8 cellular contexts compared by ENCODE assay signal in genomic region chr13:36999054-36999927, GRCh38. TPM values are rescaled to one million over a fixed set of nuclear protein-coding genes. Genes with fewer than 3 reads are reported as not detected.
DNase-seq lines count a peak whose midpoint lies in the region; TF ChIP-seq lines count a peak whose summit lies in the region.

TSS of gene ALG5 (minus strand) at chr13:36999340. CDS start at chr13:36999300, 40 bp downstream.

- peak within 1 kb of the TSS; percentile 73 for H2AFZ ChIP-seq in neural cell (ENCODE audit: low read depth, low read length)

- peaks cover 29% of the 10 kb centered on the region for H3K79me2 ChIP-seq in neural cell (replicated peaks; ENCODE audit: insufficient read depth, low read length)

- H3K4me1 ChIP-seq in stomach = peaks cover 18 to 47% (median 33%) of the 10 kb centered on the region in 4 donors

- WGBS in stomach, 5 donors = 0% methylated on average over 38 to 54 of the region's 54 CpGs

- peak within 1 kb of the TSS; percentile 94 for H3K4me3 ChIP-seq in H7 (ENCODE audit: insufficient read depth, low read depth, low read length)
- peak within 1 kb of the TSS; percentile 97 for H3K4me3 ChIP-seq in fibroblast of the aortic adventitia (ENCODE audit: low read depth, low read length)
- peak within 1 kb of the TSS; percentile 85 for H3K4me3 ChIP-seq in neural cell (ENCODE audit: low read length)
- peak within 1 kb of the TSS; percentile 92 to 97 (median 94) for H3K4me3 ChIP-seq in stomach

- H3K36me3 ChIP-seq in H7 (replicated peaks; ENCODE audit: control insufficient read depth, insufficient read depth, low read length) (peaks cover 8% of the 10 kb centered on the region), neural cell (ENCODE audit: insufficient read depth, low read length) (no peaks in the 10 kb centered on the region), stomach (peaks cover 8 to 35% (median 26%) of the 10 kb centered on the region in 4 donors)

- intact Hi-C loops in stomach (cut with DNase I; ENCODE audit: low total_unique reads) = no loop called here

- peak within 1 kb of the TSS; percentile 93 for H3K27ac ChIP-seq in neural cell (ENCODE audit: low read length)
- H3K27ac ChIP-seq in stomach = peak within 1 kb of the TSS; percentile 94 to 100 (median 98)

- DNase-seq in G401 (ENCODE audit: low spot score) = peak; percentile 84
- peak; percentile 92 for DNase-seq in H7
- peak; percentile 77 for DNase-seq in M059J (ENCODE audit: low read depth)
- DNase-seq in SHP77 treated with DMSO at 0.1 percent for 48 hours (lab: John Stamatoyannopoulos, UW) = peak; percentile 25
- peak; percentile 98 for DNase-seq in activated effector memory CD4-positive, alpha-beta T cell treated with anti-CD3 and anti-CD28 coated beads, Interleukin-2, amount 50 U/mL, for 16 hours
- peak; percentile 83 for DNase-seq in fibroblast of the aortic adventitia (ENCODE audit: low read depth)
- peak; percentile 92 for DNase-seq in stomach

- TF ChIP-seq CTCF in fibroblast of the aortic adventitia (IDR thresholded peaks at IDR 0.05; ENCODE audit: insufficient read depth, low read length) = peak; percentile 68
- TF ChIP-seq CTCF in neural cell (IDR thresholded peaks at IDR 0.05; ENCODE audit: poor library complexity, severe bottlenecking) = peak; percentile 99
- TF ChIP-seq CTCF in stomach (IDR thresholded peaks at IDR 0.05) = peak in 5 of 7 experiments; percentile 37 to 98 (median 94)

- H3K9me2 ChIP-seq in neural cell (ENCODE audit: insufficient read depth, low read length) = no peaks in the 10 kb centered on the region

- peak within 1 kb of the TSS; percentile 74 for H3K4me2 ChIP-seq in neural cell (ENCODE audit: low read length)

- H3F3A ChIP-seq in neural cell (ENCODE audit: insufficient read depth, low read length, poor library complexity, severe bottlenecking) = peaks cover 4% of the 10 kb centered on the region

- no peaks in the 10 kb centered on the region for H3K27me3 ChIP-seq in H7 (ENCODE audit: control insufficient read depth, insufficient read depth, low read length)
- no peaks in the 10 kb centered on the region for H3K27me3 ChIP-seq in neural cell (ENCODE audit: insufficient read depth, low read depth, low read length)
- H3K27me3 ChIP-seq in stomach = no peaks in the 10 kb centered on the region

- no peaks in the 10 kb centered on the region for H4K20me1 ChIP-seq in neural cell (ENCODE audit: insufficient read depth)

- TF ChIP-seq EP300 in neural cell (conservative IDR thresholded peaks at IDR 0.05; ENCODE audit: poor library complexity, severe bottlenecking) (peak; percentile 36), stomach (IDR thresholded peaks at IDR 0.05) (no peak)

- in situ Hi-C loops in G401 (cut with HindIII; ENCODE audit: low sequenced_read_pairs) = loop anchor here (25.0 kb wide), 1 partner anchor 137 kb away; no protein-coding TSS in a partner anchor

- H3K9me3 ChIP-seq in neural cell (ENCODE audit: low read length) (no peaks in the 10 kb centered on the region), stomach (no peaks in the 10 kb centered on the region)

- TF ChIP-seq POLR2A in stomach (IDR thresholded peaks at IDR 0.05) = no peak

- peak within 1 kb of the TSS; percentile 87 for H3K9ac ChIP-seq in neural cell (ENCODE audit: low read length)

- TF ChIP-seq RAD21 in neural cell (conservative IDR thresholded peaks at IDR 0.05) = peak; percentile 72

TF ChIP-seq in neural cell, 6 proteins besides CTCF, POLR2A, EP300 and RAD21:
- no peak for TF ChIP-seq EZH2 (IDR thresholded peaks at IDR 0.05; ENCODE audit: borderline replicate concordance, insufficient read depth, low read length, poor library complexity, severe bottlenecking)
- TF ChIP-seq MXI1 (conservative IDR thresholded peaks at IDR 0.05; ENCODE audit: poor library complexity, severe bottlenecking) = peak; percentile 82
- peak; percentile 88 for TF ChIP-seq TAF1 (IDR thresholded peaks at IDR 0.05; ENCODE audit: low read depth)
- TF ChIP-seq REST (IDR thresholded peaks at IDR 0.05; ENCODE audit: borderline replicate concordance) = peak; percentile 51
- TF ChIP-seq SMC3 (conservative IDR thresholded peaks at IDR 0.05; ENCODE audit: poor library complexity) = peak; percentile 82
- TF ChIP-seq POLR2AphosphoS5 (IDR thresholded peaks at IDR 0.05) = peak; percentile 90

RNA-seq across cellular contexts. Expression of gene ALG5, which starts in this region (rescaled TPM):
- 7.4 and 14.7 TPM in 2 replicates for total RNA-seq in G401 (2014; rRNA removed; shearing (Covaris generic))
- 16.9 and 17.6 TPM in 2 replicates for total RNA-seq in H7 (2014; rRNA removed; shearing (Covaris generic))
- total RNA-seq in M059J (2014; rRNA removed; shearing (Covaris generic)) = 32.0 and 45.3 TPM in 2 replicates
- total RNA-seq in fibroblast of the aortic adventitia (ENCODE audit: low replicate concordance) (22.9 and 53.2 TPM in 2 replicates), stomach (10 to 100 TPM in 3 of 5 donors, 1 to 10 TPM in 2; 1.2 to 61.1 (median 13.6) TPM)
- polyA plus RNA-seq in neural cell (50.4 and 63.0 TPM in 2 replicates), stomach (10 to 100 TPM; 35.5 to 43.2 (median 37.5) TPM)
- 21.3 and 25.3 TPM in 2 replicates for polyA minus RNA-seq in neural cell

Comparison
In these comparisons a context has a peak if more than half of its experiments do, and no peak if none do; other contexts are left out.
1. Peak in every context shown above with its lines: DNase-seq, H3K4me3 ChIP-seq and H3K27ac ChIP-seq.
2. DNase-seq: peak in every context shown above with its lines; median percentile 98 in activated effector memory CD4-positive, alpha-beta T cell treated with anti-CD3 and anti-CD28 coated beads, Interleukin-2, amount 50 U/mL, for 16 hours; 92 in H7; 92 in stomach; 84 in G401; 83 in fibroblast of the aortic adventitia; 77 in M059J; 25 in SHP77 treated with DMSO at 0.1 percent for 48 hours.